ENCODE assay signal across 9 cellular contexts in genomic region chr1:9426291-9426711, GRCh38.
A peak's percentile ranks its signal among the peaks of the same experiment; 100 is the strongest.
DNase-seq lines count a peak whose midpoint lies in the region; ATAC-seq, FAIRE-seq and TF ChIP-seq lines count a peak whose summit lies in the region.
"Had no signal": no experiment of that assay in that cellular context is flagged by ENCODE, and none has a peak within 500 bp of the region (broad histone marks: within the 10 kb centered on the region; RNA-seq: fewer than 3 reads in every experiment).

No MANE protein-coding gene starts in this region.

- no peaks in the 10 kb centered on the region; the same call in 1 of the 2 replicates for H3K79me2 ChIP-seq in OCI-LY7 (ENCODE audit: insufficient read depth, low read depth, low read length)

- CTCF ChIA-PET in OCI-LY7 (lab: Charles Lee; ENCODE audit: unreplicated experiment): interaction anchor here (0.6 to 2.0 kb wide), 3 partner anchors 13 to 26 kb away, joined by 4 to 8 read pairs (median 5); no protein-coding TSS in a partner anchor

- H4K20me1 ChIP-seq in OCI-LY7 (ENCODE audit: insufficient read depth, low read length): no peaks in the 10 kb centered on the region

- ATAC-seq in HG02870 (IDR thresholded peaks at IDR 0.05; ENCODE audit: unreplicated experiment): peak; percentile 60

- H3K9me2 ChIP-seq in OCI-LY7 (ENCODE audit: insufficient read depth, low read length): no peaks in the 10 kb centered on the region

- FAIRE-seq in GM18507 (lab: Jason Lieb, UNC): peak; percentile 99

- peak overlapping the region; percentile 59 for H3K4me3 ChIP-seq in OCI-LY7 (ENCODE audit: low read depth, low read length, poor library complexity, severe bottlenecking)
- no peak overlapping the region for H3K4me3 ChIP-seq in ascending aorta
- no peak overlapping the region for H3K4me3 ChIP-seq in lower leg skin (ENCODE audit: low read depth, poor library complexity, severe bottlenecking)
- H3K4me3 ChIP-seq: upper lobe of left lung had no signal

- H3K27me3 ChIP-seq in ascending aorta: no peaks in the 10 kb centered on the region
- H3K27me3 ChIP-seq: upper lobe of left lung had no signal

- H3K27ac ChIP-seq in OCI-LY7 (ENCODE audit: low read depth, low read length, poor library complexity, severe bottlenecking) (peak overlapping the region; percentile 95), ascending aorta (no peak overlapping the region)
- H3K27ac ChIP-seq: upper lobe of left lung had no signal

- 41 to 52% methylated on average over 8 to 13 of the region's 13 CpGs for WGBS in lower leg skin, 2 donors

- BruUV-seq in OCI-LY7 (replicated peaks; lab: Mats Ljungman, UMichigan): no TSS peak

- POLR2A ChIA-PET in OCI-LY7 (lab: Charles Lee): interaction anchor here (0.7 to 2.6 kb wide), 10 partner anchors 9 to 189 kb away, joined by 3 to 24 read pairs (median 4); no protein-coding TSS in a partner anchor

- TF ChIP-seq POLR2A in lower leg skin (IDR thresholded peaks at IDR 0.05): no peak

- peak; percentile 78 for DNase-seq in GM18507 (ENCODE audit: extremely low spot score, insufficient read length, low read depth)
- DNase-seq in OCI-LY7 (ENCODE audit: low spot score): peak; percentile 99
- peak; percentile 52 for DNase-seq in activated T-helper 9 cell treated with anti-CD3 and anti-CD28 coated beads, Interleukin-2, amount 50 U/mL, for 16 hours (ENCODE audit: low read depth)
- DNase-seq in stimulated activated CD4-positive, alpha-beta T cell treated with anti-CD3 and anti-CD28 coated beads, Interleukin-2, amount 100 ng/mL, for 24 hours: peak; percentile 66 to 73
- DNase-seq in SHP77 (lab: John Stamatoyannopoulos, UW): no peak
- no peak for DNase-seq in ascending aorta (ENCODE audit: low spot score in 2 of 2)
- no peak for DNase-seq in lower leg skin (ENCODE audit: low spot score in 2 of 2)

- intact Hi-C loops in OCI-LY7 (cut with micrococcal nuclease; ENCODE audit: unreplicated experiment) (loop anchor here (1.0 to 10.0 kb wide), 3 partner anchors 13 to 902 kb away; no protein-coding TSS in a partner anchor), ascending aorta (cut with DNase I) (no loop called here), lower leg skin (cut with DNase I; ENCODE audit: low total_unique reads) (no loop called here)

- no peak overlapping the region; the same call in 1 of the 2 replicates for H2AFZ ChIP-seq in OCI-LY7 (ENCODE audit: low read length)

- TF ChIP-seq CTCF in OCI-LY7 (conservative IDR thresholded peaks at IDR 0.05; ENCODE audit: low read length) (no peak), ascending aorta (IDR thresholded peaks at IDR 0.05) (no peak), lower leg skin (IDR thresholded peaks at IDR 0.05) (no peak)

- H3K4me1 ChIP-seq in OCI-LY7 (ENCODE audit: insufficient read depth, low read length, poor library complexity, severe bottlenecking): peaks cover 86% of the 10 kb centered on the region
- peaks cover 6 to 10% of the 10 kb centered on the region in 2 donors for H3K4me1 ChIP-seq in ascending aorta

- H3K9me3 ChIP-seq in OCI-LY7 (ENCODE audit: low read length) (no peaks in the 10 kb centered on the region), ascending aorta (no peaks in the 10 kb centered on the region)
- H3K9me3 ChIP-seq: upper lobe of left lung had no signal

- H3K4me2 ChIP-seq in OCI-LY7 (ENCODE audit: low read length): peak overlapping the region; percentile 99

- H3K36me3 ChIP-seq in OCI-LY7 (ENCODE audit: insufficient read depth, low read length) (no peaks in the 10 kb centered on the region), ascending aorta (no peaks in the 10 kb centered on the region)
- H3K36me3 ChIP-seq: upper lobe of left lung had no signal

Comparison
In these comparisons a context has a peak if more than half of its experiments do, and no peak if none do; other contexts are left out.
1. DNase-seq: peak in GM18507 (single experiment), OCI-LY7 (single experiment), activated T-helper 9 cell treated with anti-CD3 and anti-CD28 coated beads, Interleukin-2, amount 50 U/mL, for 16 hours (single experiment) and stimulated activated CD4-positive, alpha-beta T cell treated with anti-CD3 and anti-CD28 coated beads, Interleukin-2, amount 100 ng/mL, for 24 hours (2 of 2); none in SHP77 (0 of 2), ascending aorta (0 of 2) and lower leg skin (0 of 2).